8 cellular contexts compared by ENCODE assay signal in the genomic region with DNA sequence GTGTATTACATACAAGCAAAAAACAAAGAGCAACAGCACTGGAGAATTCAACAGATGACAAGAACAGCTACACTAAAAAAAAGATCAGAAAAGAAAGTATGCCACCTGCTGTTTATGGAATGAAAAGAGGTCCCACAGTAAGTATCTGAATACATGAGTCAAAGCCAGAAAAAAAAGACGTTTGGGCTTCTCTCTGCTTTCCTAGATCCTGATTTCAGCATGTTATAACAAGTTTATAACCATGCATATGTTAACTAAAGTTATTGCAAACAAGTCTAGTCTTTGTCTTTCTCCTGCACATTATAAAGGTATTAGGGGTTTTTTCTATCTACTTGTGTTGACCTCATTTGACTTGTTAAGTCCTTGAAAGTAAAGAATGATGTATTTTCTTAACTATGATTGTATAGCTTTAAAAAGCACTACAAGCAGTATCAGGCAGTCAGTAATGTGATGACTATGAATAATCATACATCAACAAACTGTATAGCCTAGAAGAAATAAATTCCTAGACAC.
DNase-seq lines count a peak whose midpoint lies in the region; ATAC-seq and TF ChIP-seq lines count a peak whose summit lies in the region.

No MANE protein-coding gene starts in this region.

- peak; percentile 46 for TF ChIP-seq CTCF in CD4-positive, alpha-beta T cell (IDR thresholded peaks at IDR 0.05)
- TF ChIP-seq CTCF in OCI-LY1 (IDR thresholded peaks at IDR 0.05; ENCODE audit: low read length) (peak; percentile 49; the same call in 1 of the 2 replicates), dorsolateral prefrontal cortex (IDR thresholded peaks at IDR 0.05 in 54 of 56, conservative IDR thresholded peaks at IDR 0.05 in 2 of 56; ENCODE audit: low read depth in 1 of 56, partially characterized antibody in 56 of 56) (peak in 54 of 56 donors; percentile 24 to 72 (median 48))

- no peaks in the 10 kb centered on the region for H3K4me1 ChIP-seq in OCI-LY1 (ENCODE audit: insufficient read depth, low read length, severe bottlenecking)
- H3K4me1 ChIP-seq in naive thymus-derived CD4-positive, alpha-beta T cell (ENCODE audit: control insufficient read depth in 2 of 2, insufficient read depth in 2 of 2, low read length in 2 of 2) = no peaks in the 10 kb centered on the region

- CTCF ChIA-PET in CD4-positive, alpha-beta T cell (lab: Charles Lee) = interaction anchor here (0.7 to 2.0 kb wide), 2 partner anchors 138 to 145 kb away, joined by 3 to 6 read pairs; no protein-coding TSS in a partner anchor
- CTCF ChIA-PET in naive thymus-derived CD4-positive, alpha-beta T cell (lab: Charles Lee) = interaction anchor here (0.7 to 3.0 kb wide), 7 partner anchors 9 to 194 kb away, joined by 3 to 20 read pairs (median 5); no protein-coding TSS in a partner anchor

- H3K9me2 ChIP-seq in OCI-LY1 (ENCODE audit: low read depth, low read length) = no peaks in the 10 kb centered on the region

- no peaks in the 10 kb centered on the region for H3K79me2 ChIP-seq in OCI-LY1 (ENCODE audit: insufficient read depth, low read length)

- no peak overlapping the region for H3K27ac Mint-ChIP-seq in CD4-positive, alpha-beta T cell
- peak overlapping the region in 4 of 9 donors; percentile 1 to 13 (median 8) for H3K27ac Mint-ChIP-seq in naive thymus-derived CD4-positive, alpha-beta T cell

- no peak overlapping the region for H3K9ac ChIP-seq in OCI-LY1 (ENCODE audit: low read length)

- no peaks in the 10 kb centered on the region for H3F3A ChIP-seq in OCI-LY1 (ENCODE audit: insufficient read depth, low read length)

- H4K20me1 ChIP-seq in OCI-LY1 (ENCODE audit: insufficient read depth, low read length) = no peaks in the 10 kb centered on the region

- no peak overlapping the region for H3K4me3 ChIP-seq in OCI-LY1 (ENCODE audit: low read depth, low read length, poor library complexity, severe bottlenecking)
- H3K4me3 ChIP-seq in dorsolateral prefrontal cortex = no peak overlapping the region
- no peak overlapping the region for H3K4me3 ChIP-seq in naive thymus-derived CD4-positive, alpha-beta T cell (ENCODE audit: low read length)

- intact Hi-C loops in CD4-positive, alpha-beta T cell (cut with DNase I, micrococcal nuclease) = loop anchor here (2.0 to 10.0 kb wide), 3 partner anchors 143 to 196 kb away; no protein-coding TSS in a partner anchor
- intact Hi-C loops in dorsolateral prefrontal cortex (cut with DNase I) = loop anchor here in 1 of 2 donors (10.0 kb wide), 1 partner anchor 173 kb away; no protein-coding TSS in a partner anchor
- intact Hi-C loops in naive thymus-derived CD4-positive, alpha-beta T cell (cut with micrococcal nuclease) = loop anchor here (1.0 to 10.0 kb wide), 8 partner anchors 16 to 766 kb away; no protein-coding TSS in a partner anchor

- no peaks in the 10 kb centered on the region for H3K36me3 Mint-ChIP-seq in CD4-positive, alpha-beta T cell (ENCODE audit: low read depth)
- H3K36me3 Mint-ChIP-seq in naive thymus-derived CD4-positive, alpha-beta T cell = no peaks in the 10 kb centered on the region

- no peak overlapping the region for H3K4me2 ChIP-seq in OCI-LY1 (ENCODE audit: low read length)

- H3K4me1 Mint-ChIP-seq in CD4-positive, alpha-beta T cell (ENCODE audit: low read depth) = peaks cover 15% of the 10 kb centered on the region
- H3K4me1 Mint-ChIP-seq in naive thymus-derived CD4-positive, alpha-beta T cell = peaks cover 6 to 28% (median 16%) of the 10 kb centered on the region in 7 donors

- no peaks in the 10 kb centered on the region for H3K9me3 ChIP-seq in CD4-positive, alpha-beta T cell (ENCODE audit: control insufficient read depth, low read length)
- H3K9me3 ChIP-seq in OCI-LY1 (ENCODE audit: low read length) = no peaks in the 10 kb centered on the region
- H3K9me3 ChIP-seq in naive thymus-derived CD4-positive, alpha-beta T cell (ENCODE audit: control insufficient read depth in 2 of 3, low read length in 3 of 3) = no peaks in the 10 kb centered on the region

- POLR2A ChIA-PET in CD4-positive, alpha-beta T cell (lab: Charles Lee) = no interaction called here
- POLR2A ChIA-PET in naive thymus-derived CD4-positive, alpha-beta T cell (lab: Charles Lee) = no interaction called here

- H3K27me3 Mint-ChIP-seq in CD4-positive, alpha-beta T cell = no peaks in the 10 kb centered on the region
- no peaks in the 10 kb centered on the region for H3K27me3 Mint-ChIP-seq in naive thymus-derived CD4-positive, alpha-beta T cell

- peak; percentile 56 for ATAC-seq in CD4-positive, alpha-beta T cell (ENCODE audit: poor library complexity)
- ATAC-seq in GM18858 (IDR thresholded peaks at IDR 0.05; ENCODE audit: unreplicated experiment) = peak; percentile 77
- peak; percentile 79 for ATAC-seq in HG03135 (IDR thresholded peaks at IDR 0.05; ENCODE audit: unreplicated experiment)
- peak; percentile 40 for ATAC-seq in naive thymus-derived CD4-positive, alpha-beta T cell

- H3K27ac ChIP-seq in CD4-positive, alpha-beta T cell (ENCODE audit: low read depth, low read length) = no peak overlapping the region
- no peak overlapping the region for H3K27ac ChIP-seq in OCI-LY1 (ENCODE audit: low read depth, low read length, poor library complexity, severe bottlenecking)
- no peak overlapping the region for H3K27ac ChIP-seq in dorsolateral prefrontal cortex
- H3K27ac ChIP-seq in naive thymus-derived CD4-positive, alpha-beta T cell (ENCODE audit: low read depth, low read length) = no peak overlapping the region

- H3K27me3 ChIP-seq in CD4-positive, alpha-beta T cell (ENCODE audit: control insufficient read depth, insufficient read depth, low read length) = no peaks in the 10 kb centered on the region
- no peaks in the 10 kb centered on the region for H3K27me3 ChIP-seq in OCI-LY1 (ENCODE audit: insufficient read depth, low read length)
- H3K27me3 ChIP-seq in dorsolateral prefrontal cortex = no peaks in the 10 kb centered on the region
- H3K27me3 ChIP-seq in naive thymus-derived CD4-positive, alpha-beta T cell (ENCODE audit: control insufficient read depth in 2 of 2, insufficient read depth in 2 of 2, low read length in 2 of 2) = no peaks in the 10 kb centered on the region

- no peaks in the 10 kb centered on the region for H3K36me3 ChIP-seq in OCI-LY1 (ENCODE audit: insufficient read depth, low read length)
- H3K36me3 ChIP-seq in naive thymus-derived CD4-positive, alpha-beta T cell (ENCODE audit: control insufficient read depth in 2 of 3, insufficient read depth in 3 of 3, low read length in 3 of 3) = no peaks in the 10 kb centered on the region

- no peaks in the 10 kb centered on the region for H3K9me3 Mint-ChIP-seq in CD4-positive, alpha-beta T cell
- peaks cover 0 to 14% (median 0%) of the 10 kb centered on the region in 11 donors for H3K9me3 Mint-ChIP-seq in naive thymus-derived CD4-positive, alpha-beta T cell

- no peak overlapping the region for H3K4me3 Mint-ChIP-seq in CD4-positive, alpha-beta T cell
- H3K4me3 Mint-ChIP-seq in naive thymus-derived CD4-positive, alpha-beta T cell = no peak overlapping the region

- no peak for DNase-seq in CD4-positive, alpha-beta T cell
- no peak for DNase-seq in dorsolateral prefrontal cortex
- DNase-seq in naive thymus-derived CD4-positive, alpha-beta T cell = peak in 5 of 9 donors; percentile 16 to 45 (median 34)
- no peak for DNase-seq in GOT3 (lab: John Stamatoyannopoulos, UW)
- no peak for DNase-seq in ecto neural progenitor cell (ENCODE audit: low spot score)

- no peak overlapping the region for H2AFZ ChIP-seq in OCI-LY1 (ENCODE audit: low read length)

Comparison
In these comparisons a context has a peak if more than half of its experiments do, and no peak if none do; other contexts are left out.
1. DNase-seq: peak in naive thymus-derived CD4-positive, alpha-beta T cell (5 of 9); none in CD4-positive, alpha-beta T cell (0 of 10), dorsolateral prefrontal cortex (0 of 10), GOT3 (single experiment) and ecto neural progenitor cell (single experiment).
2. Peak in every context shown above with its lines, with median percentiles within 50 percentile points of each other: ATAC-seq and CTCF ChIP-seq.